11 cellular contexts compared by ENCODE assay signal in genomic region chr7:150800576-150801241, GRCh38. TPM values are rescaled to one million over a fixed set of nuclear protein-coding genes. Genes with fewer than 3 reads are reported as not detected.
DNase-seq lines count a peak whose midpoint lies in the region; ATAC-seq, FAIRE-seq and TF ChIP-seq lines count a peak whose summit lies in the region.
"Had no signal": no experiment of that assay in that cellular context is flagged by ENCODE, and none has a peak within 500 bp of the region (broad histone marks: within the 10 kb centered on the region; RNA-seq: fewer than 3 reads in every experiment).

TMEM176A (plus strand) TSS chr7:150800769; CDS start chr7:150801551, 782 bp downstream.

- H3K9me3 ChIP-seq in GM12878 (replicated peaks; ENCODE audit: control insufficient read depth, insufficient read depth, low read length), result no peaks in the 10 kb centered on the region; the same call in 2 of the 3 replicates

- H3K27me3 ChIP-seq in GM12878 (replicated peaks in 1 of 2; ENCODE audit: control insufficient read depth in 2 of 2, insufficient read depth in 2 of 2, low read length in 1 of 2), result peaks cover 8 to 14% of the 10 kb centered on the region in 2 experiments; a peak in 3 of 4 replicates

- CTCF ChIA-PET in GM12878 (lab: Yijun Ruan, JAX), result interaction anchor here (0.6 kb wide), 1 partner anchor 1479 kb away, joined by 3 read pairs; no protein-coding TSS in a partner anchor

- BruUV-seq in GM12878 (replicated peaks; lab: Mats Ljungman, UMichigan), result no TSS peak

- intact Hi-C loops in GM12878 (cut with micrococcal nuclease; ENCODE audit: unreplicated experiment), result no loop called here

- ATAC-seq in GM12878 (no peak), left lobe of liver (peak; percentile 76)

- H3K4me2 ChIP-seq in GM12878 (ENCODE audit: control insufficient read depth, insufficient read depth), result no peak within 1 kb of the TSS

- WGBS in GM12878 (ENCODE audit: insufficient coverage, insufficient replicate concordance, low lambda C conversion rate, missing lambda C conversion rate), result 45% methylated on average over 30 of the region's 54 CpGs

- TF ChIP-seq CTCF in GM12878 (IDR thresholded peaks at IDR 0.05 in 2 of 3, conservative IDR thresholded peaks at IDR 0.05 in 1 of 3; ENCODE audit: control insufficient read depth in 2 of 3, extremely low read depth in 1 of 3, insufficient read depth in 1 of 3, low read depth in 3 of 3, low read length in 3 of 3) (no peak), GM10266 (IDR thresholded peaks at IDR 0.05; ENCODE audit: control insufficient read depth, insufficient read depth, low read depth, missing control alignments) (no peak)

- no peak within 1 kb of the TSS for H3K27ac ChIP-seq in GM12878 (ENCODE audit: control insufficient read depth, insufficient read depth)

- H3K4me3 ChIP-seq in GM12878, result no peak within 1 kb of the TSS

- RAD21 ChIA-PET in GM12878 (lab: Charles Lee; ENCODE audit: unreplicated experiment), result interaction anchor here (1.5 kb wide), 1 partner anchor 13 kb away, joined by 5 read pairs; no protein-coding TSS in a partner anchor

- no peak for FAIRE-seq in GM12878 (lab: Jason Lieb, UNC)
- FAIRE-seq: GM18507 had no signal

- no peaks in the 10 kb centered on the region for H3K36me3 ChIP-seq in GM12878 (ENCODE audit: control insufficient read depth in 2 of 2, insufficient read depth in 2 of 2, low read length in 1 of 2)

- POLR2A ChIA-PET in GM12878 (lab: Charles Lee), result no interaction called here

- TF ChIP-seq EP300 in GM12878 (IDR thresholded peaks at IDR 0.05; ENCODE audit: borderline replicate concordance in 1 of 2, control insufficient read depth in 1 of 2, low read depth in 2 of 2, low read length in 2 of 2), result no peak

- H4K20me1 ChIP-seq in GM12878 (ENCODE audit: control insufficient read depth, insufficient read depth), result no peaks in the 10 kb centered on the region

- H3K9ac ChIP-seq in GM12878 (ENCODE audit: control insufficient read depth, insufficient read depth, low read length), result no peak within 1 kb of the TSS

- TF ChIP-seq RAD21 in GM12878 (IDR thresholded peaks at IDR 0.05; ENCODE audit: insufficient read depth, low read depth, low read length), result no peak

- H3K4me1 ChIP-seq in GM12878 (ENCODE audit: control insufficient read depth, insufficient read depth, low read length), result no peaks in the 10 kb centered on the region

- in situ Hi-C loops in GM12878 (cut with MboI), result no loop called here

- H3K79me2 ChIP-seq in GM12878 (ENCODE audit: control insufficient read depth, insufficient read depth, low read length), result no peaks in the 10 kb centered on the region

- SMC1A ChIA-PET in GM12878 (lab: Charles Lee; ENCODE audit: uncharacterized antibody, unreplicated experiment), result no interaction called here

- DNase-seq in NCI-H146 treated with DMSO at 0.1 percent for 48 hours (lab: John Stamatoyannopoulos, UW; ENCODE audit: unreplicated experiment) (peak; percentile 38), GM12878 (ENCODE audit: low read depth, low spot score) (no peak), left lobe of liver (ENCODE audit: low spot score) (peak; percentile 81), LoVo (ENCODE audit: low spot score) (no peak), NOMO-1 treated with DMSO at 0.1 percent for 48 hours (lab: John Stamatoyannopoulos, UW; ENCODE audit: unreplicated experiment) (no peak), NCI-H1436 treated with DMSO at 0.1 percent for 48 hours (lab: John Stamatoyannopoulos, UW) (no peak), GM10266 (ENCODE audit: extremely low spot score) (no peak)
- peak; percentile 7 to 27 for DNase-seq in stimulated activated CD4-positive, alpha-beta T cell treated with anti-CD3 and anti-CD28 coated beads, Interleukin-4, amount 100 ng/mL, for 4 hours
- DNase-seq: Karpas-422 had no signal

- H2AFZ ChIP-seq in GM12878 (ENCODE audit: control insufficient read depth, low read depth, low read length), result no peak within 1 kb of the TSS

- no peak for TF ChIP-seq POLR2A in GM12878 (IDR thresholded peaks at IDR 0.05; ENCODE audit: low read depth, low read length)

TF ChIP-seq in GM12878, 131 proteins besides CTCF, POLR2A, EP300 and RAD21:
- TF ChIP-seq SUZ12 (IDR thresholded peaks at IDR 0.05; ENCODE audit: unreplicated experiment) (peak; percentile 82), ZNF622 (IDR thresholded peaks at IDR 0.05) (no peak), SP1 (IDR thresholded peaks at IDR 0.05; ENCODE audit: low read depth, low read length) (no peak), JUNB (IDR thresholded peaks at IDR 0.05) (no peak), ASH2L (IDR thresholded peaks at IDR 0.05; ENCODE audit: borderline replicate concordance, low read depth) (no peak)

RNA-seq across cellular contexts. Expression of gene TMEM176A, which starts in this region (rescaled TPM):
- total RNA-seq in GM12878 (2013; cell fraction: nucleolus; rRNA removed), result not detected in 2 replicates
- total RNA-seq in GM12878 (2014; rRNA removed), result not detected in 2 replicates
- total RNA-seq in GM12878 (2014; rRNA removed; fragmentation: Illumina TruSeq; extraction: Trizol), result not detected in 2 replicates
- not detected in 2 replicates for total RNA-seq in GM12878 (2021)
- not detected for polyA plus RNA-seq in GM12878 (2011; ENCODE audit: low read depth)
- polyA plus RNA-seq in GM12878 (2011; rRNA removed), result not detected in 2 replicates
- not detected in 2 replicates for polyA plus RNA-seq in GM12878 (2011; cell fraction: cytosol; rRNA removed)
- polyA plus RNA-seq in GM12878 (2011; cell fraction: nucleus; rRNA removed), result not detected in 2 replicates
- polyA plus RNA-seq in GM12878 (2012), result not detected in 2 replicates
- 0.19 TPM in 1 of 2 replicates, not detected in the other for polyA plus RNA-seq in GM12878 (2014; fragmentation: Illumina TruSeq; extraction: Trizol)
- not detected for polyA plus RNA-seq in GM12878 (2014; fragmentation: Nextera tagmentation; extraction: Ambion mirVana)
- not detected in 2 replicates for polyA plus RNA-seq in GM12878 (2014; rRNA removed)
- not detected for polyA plus RNA-seq in GM12878 (2016; fragmentation: Nextera tagmentation; extraction: Ambion mirVana)
- 0.57 TPM in 1 of 2 replicates, not detected in the other for polyA minus RNA-seq in GM12878 (2011; rRNA and poly(A)+ RNA removed)
- polyA minus RNA-seq in GM12878 (2011; cell fraction: cytosol; rRNA and poly(A)+ RNA removed), result not detected in 2 replicates
- polyA minus RNA-seq in GM12878 (2011; cell fraction: nucleus; rRNA and poly(A)+ RNA removed), result not detected in 2 replicates
- 449 TPM for total RNA-seq in left lobe of liver
- total RNA-seq: myocyte had no signal

Comparison
In these comparisons a context has a peak if more than half of its experiments do, and no peak if none do; other contexts are left out.
1. RNA of gene TMEM176A (total RNA-seq): 449 TPM in left lobe of liver (single experiment); not detected in GM12878; every median in the first group is over 100 times any median in the second.
2. DNase-seq: peak in NCI-H146 treated with DMSO at 0.1 percent for 48 hours (single experiment), left lobe of liver (single experiment) and stimulated activated CD4-positive, alpha-beta T cell treated with anti-CD3 and anti-CD28 coated beads, Interleukin-4, amount 100 ng/mL, for 4 hours (2 of 2); none in GM12878 (single experiment), LoVo (single experiment), NOMO-1 treated with DMSO at 0.1 percent for 48 hours (single experiment), NCI-H1436 treated with DMSO at 0.1 percent for 48 hours (single experiment) and GM10266 (single experiment).